Comparison of ENCODE assay signal across 8 cellular contexts in genomic region chr14:49896272-49896671, GRCh38. TPM values are rescaled to one million over a fixed set of nuclear protein-coding genes. Genes with fewer than 3 reads are reported as not detected.
DNase-seq lines count a peak whose midpoint lies in the region; ATAC-seq and TF ChIP-seq lines count a peak whose summit lies in the region.
"Not testable (repeated sequence)": the region's sequence is repeated elsewhere in the genome, so short reads cannot be mapped to it uniquely, and the experiment has no call there.

No MANE protein-coding gene starts in this region.

- H3K27ac Mint-ChIP-seq in activated naive CD8-positive, alpha-beta T cell treated with anti-CD3 and anti-CD28 coated beads for 36 hours: peak overlapping the region; percentile 98
- H3K27ac Mint-ChIP-seq in endodermal cell: not testable (repeated sequence)

- H3K4me2 ChIP-seq in BLaER1 treated with 17β-estradiol and CSF1 and Interleukin-3, amounts not matched to agents 10 nM and 100 nM: peak overlapping the region; percentile 78 to 98 (median 87)
- H3K4me2 ChIP-seq in SU-DHL-6 (ENCODE audit: low read depth, low read length, poor library complexity, severe bottlenecking): peak overlapping the region; percentile 99
- peak overlapping the region; percentile 81 for H3K4me2 ChIP-seq in osteoblast (ENCODE audit: insufficient read depth, low read length)

- H3K9me3 Mint-ChIP-seq in activated naive CD8-positive, alpha-beta T cell treated with anti-CD3 and anti-CD28 coated beads for 36 hours; endodermal cell: not testable (repeated sequence)

- not testable (repeated sequence) for DNase-seq in HL-60 (ENCODE audit: low read depth in 1 of 2, low spot score in 1 of 2); activated naive CD8-positive, alpha-beta T cell treated with anti-CD3 and anti-CD28 coated beads for 36 hours; endodermal cell; kidney epithelial cell (ENCODE audit: low read depth); osteoblast (ENCODE audit: insufficient read length, low spot score, missing footprints); thoracic aorta (ENCODE audit: low spot score)

- H3K4me1 Mint-ChIP-seq in activated naive CD8-positive, alpha-beta T cell treated with anti-CD3 and anti-CD28 coated beads for 36 hours: peaks cover 32% of the 10 kb centered on the region
- H3K4me1 Mint-ChIP-seq in endodermal cell: peaks cover 28% of the 10 kb centered on the region

- H3K36me3 Mint-ChIP-seq in activated naive CD8-positive, alpha-beta T cell treated with anti-CD3 and anti-CD28 coated beads for 36 hours: peaks cover 68% of the 10 kb centered on the region
- H3K36me3 Mint-ChIP-seq in endodermal cell (ENCODE audit: low read depth): peaks cover 14% of the 10 kb centered on the region

- H4K20me1 ChIP-seq in BLaER1 treated with 17β-estradiol and CSF1 and Interleukin-3, amounts not matched to agents 10 nM and 100 nM: peaks cover 44 to 74% (median 62%) of the 10 kb centered on the region in 11 experiments
- H4K20me1 ChIP-seq in SU-DHL-6 (ENCODE audit: low read depth, low read length) (peaks cover 24% of the 10 kb centered on the region), osteoblast (ENCODE audit: insufficient read depth, low read length) (peaks cover 26% of the 10 kb centered on the region)

- H3F3A ChIP-seq in SU-DHL-6 (ENCODE audit: insufficient read depth): peaks cover 69% of the 10 kb centered on the region

- H3K27me3 ChIP-seq in BLaER1 treated with 17β-estradiol and CSF1 and Interleukin-3, amounts not matched to agents 10 nM and 100 nM; HL-60 (ENCODE audit: insufficient read depth, poor library complexity, severe bottlenecking); SU-DHL-6 (ENCODE audit: low read length); endodermal cell (ENCODE audit: control insufficient read depth, insufficient read depth, low read length, poor library complexity, severe bottlenecking); kidney epithelial cell (ENCODE audit: control insufficient read depth, insufficient read depth, low read length); osteoblast (ENCODE audit: insufficient read depth, low read length); thoracic aorta (replicated peaks; ENCODE audit: insufficient read depth): not testable (repeated sequence)

- peak overlapping the region; percentile 97 for H3K4me3 Mint-ChIP-seq in activated naive CD8-positive, alpha-beta T cell treated with anti-CD3 and anti-CD28 coated beads for 36 hours
- H3K4me3 Mint-ChIP-seq in endodermal cell: peak overlapping the region; percentile 96

- peak overlapping the region in 9 of 11 experiments; percentile 3 to 100 (median 96); a peak in 13 of 22 replicates for H3K27ac ChIP-seq in BLaER1 treated with 17β-estradiol and CSF1 and Interleukin-3, amounts not matched to agents 10 nM and 100 nM
- H3K27ac ChIP-seq in HL-60 (replicated peaks); endodermal cell (ENCODE audit: low read depth, low read length); thoracic aorta: not testable (repeated sequence)
- H3K27ac ChIP-seq in SU-DHL-6 (ENCODE audit: low read depth, low read length) (peak overlapping the region; percentile 94), osteoblast (ENCODE audit: low read depth, low read length) (peak overlapping the region; percentile 65)

- peaks cover 66% of the 10 kb centered on the region for H3K79me2 ChIP-seq in SU-DHL-6 (ENCODE audit: insufficient read depth, low read length)
- H3K79me2 ChIP-seq in osteoblast (ENCODE audit: insufficient read depth, low read length): peaks cover 58% of the 10 kb centered on the region

- not testable (repeated sequence) for H3K9me3 ChIP-seq in BLaER1 treated with 17β-estradiol and CSF1 and Interleukin-3, amounts not matched to agents 10 nM and 100 nM (replicated peaks in 1 of 11); SU-DHL-6 (ENCODE audit: insufficient read depth, low read length); endodermal cell (ENCODE audit: control insufficient read depth, low read length); osteoblast (ENCODE audit: low read depth, low read length); thoracic aorta

- not testable (repeated sequence) for H3K27me3 Mint-ChIP-seq in activated naive CD8-positive, alpha-beta T cell treated with anti-CD3 and anti-CD28 coated beads for 36 hours; endodermal cell (ENCODE audit: insufficient read depth)

- TF ChIP-seq CTCF in HL-60 (IDR thresholded peaks at IDR 0.05; ENCODE audit: insufficient read depth, low read length); SU-DHL-6 (IDR thresholded peaks at IDR 0.05; ENCODE audit: insufficient read depth, low read length, poor library complexity, severe bottlenecking); endodermal cell (conservative IDR thresholded peaks at IDR 0.05); kidney epithelial cell (IDR thresholded peaks at IDR 0.05; ENCODE audit: insufficient read depth, low read length, poor library complexity, severe bottlenecking); osteoblast (IDR thresholded peaks at IDR 0.05; ENCODE audit: extremely low read depth, low read depth, low read length); thoracic aorta (IDR thresholded peaks at IDR 0.05): not testable (repeated sequence)

- H3K4me3 ChIP-seq in BLaER1 treated with 17β-estradiol and CSF1 and Interleukin-3, amounts not matched to agents 10 nM and 100 nM: peak overlapping the region; percentile 79 to 99 (median 94)
- H3K4me3 ChIP-seq in HL-60 (replicated peaks; ENCODE audit: insufficient read depth, low read length): peak overlapping the region; percentile 80
- H3K4me3 ChIP-seq in SU-DHL-6 (ENCODE audit: insufficient read depth, low read length, poor library complexity, severe bottlenecking): peak overlapping the region; percentile 95
- H3K4me3 ChIP-seq in endodermal cell (ENCODE audit: low read length): peak overlapping the region; percentile 97
- peak overlapping the region; percentile 94 for H3K4me3 ChIP-seq in kidney epithelial cell (ENCODE audit: low read depth, low read length)
- H3K4me3 ChIP-seq in osteoblast (ENCODE audit: insufficient read depth, low read length): peak overlapping the region; percentile 95
- H3K4me3 ChIP-seq in thoracic aorta: peak overlapping the region; percentile 86

- not testable (repeated sequence) for H3K9me2 ChIP-seq in SU-DHL-6 (replicated peaks; ENCODE audit: insufficient read depth, low read length)

- H3K9ac ChIP-seq in BLaER1 treated with 17β-estradiol and CSF1 and Interleukin-3, amounts not matched to agents 10 nM and 100 nM: peak overlapping the region; percentile 97 to 100 (median 99); a peak in 20 of 22 replicates
- H3K9ac ChIP-seq in SU-DHL-6 (ENCODE audit: low read length): peak overlapping the region; percentile 100
- not testable (repeated sequence) for H3K9ac ChIP-seq in endodermal cell (ENCODE audit: extremely low read depth, low read length, poor library complexity, severe bottlenecking)

- peaks cover 23 to 50% (median 39%) of the 10 kb centered on the region in 10 experiments for H3K4me1 ChIP-seq in BLaER1 treated with 17β-estradiol and CSF1 and Interleukin-3, amounts not matched to agents 10 nM and 100 nM
- H3K4me1 ChIP-seq in endodermal cell (ENCODE audit: control insufficient read depth, insufficient read depth, low read length): not testable (repeated sequence)
- H3K4me1 ChIP-seq in osteoblast (ENCODE audit: insufficient read depth, low read length) (peaks cover 24% of the 10 kb centered on the region), thoracic aorta (ENCODE audit: control insufficient read depth in 1 of 2, low read depth in 2 of 2) (peaks cover 38 to 57% of the 10 kb centered on the region in 2 donors)

- not testable (repeated sequence) for ATAC-seq in thoracic aorta (ENCODE audit: insufficient number of reproducible peaks, low FRiP score, low read depth)

- H2AFZ ChIP-seq in SU-DHL-6 (ENCODE audit: low read depth, low read length, severe bottlenecking); osteoblast (ENCODE audit: low read length): not testable (repeated sequence)

- peaks cover 23 to 64% (median 40%) of the 10 kb centered on the region in 11 experiments; a peak in 21 of 22 replicates for H3K36me3 ChIP-seq in BLaER1 treated with 17β-estradiol and CSF1 and Interleukin-3, amounts not matched to agents 10 nM and 100 nM
- H3K36me3 ChIP-seq in SU-DHL-6 (ENCODE audit: low read length) (peaks cover 45% of the 10 kb centered on the region), endodermal cell (ENCODE audit: control insufficient read depth, insufficient read depth, low read length) (peaks cover 23% of the 10 kb centered on the region), osteoblast (ENCODE audit: insufficient read depth, low read length) (peaks cover 23% of the 10 kb centered on the region)
- H3K36me3 ChIP-seq in kidney epithelial cell (ENCODE audit: control insufficient read depth, insufficient read depth, low read length); thoracic aorta: not testable (repeated sequence)

RNA-seq across cellular contexts. Expression of gene ARF6, which starts 3.4 kb away (rescaled TPM):
- total RNA-seq in activated naive CD8-positive, alpha-beta T cell treated with anti-CD3 and anti-CD28 coated beads for 36 hours: 100 to 1,000 TPM; 134 to 135 TPM
- total RNA-seq in endodermal cell (10 to 100 TPM; 45.2 to 46.7 TPM), kidney epithelial cell (69.6 and 76.3 TPM in 2 replicates), osteoblast (58.6 and 63.9 TPM in 2 replicates), thoracic aorta (10 to 100 TPM; 33.7 to 67.2 TPM)
- polyA plus RNA-seq in endodermal cell (2013, experiment 1 of 2): 33.8 TPM
- polyA plus RNA-seq in endodermal cell (2013, experiment 2 of 2): 35.7 TPM

RNA-seq across cellular contexts. Expression of gene NEMF, which starts 43.7 kb away (rescaled TPM):
- 10 to 100 TPM; 53.7 to 64.6 TPM for total RNA-seq in activated naive CD8-positive, alpha-beta T cell treated with anti-CD3 and anti-CD28 coated beads for 36 hours
- total RNA-seq in endodermal cell (10 to 100 TPM; 75.1 to 82.6 TPM), kidney epithelial cell (34.3 and 61.5 TPM in 2 replicates), osteoblast (51.3 and 54.3 TPM in 2 replicates), thoracic aorta (100 to 1,000 TPM in 1 of 2 donors, 10 to 100 TPM in 1; 49.5 to 126 TPM)
- 55.0 TPM for polyA plus RNA-seq in endodermal cell (2013, experiment 1 of 2)
- 53.5 TPM for polyA plus RNA-seq in endodermal cell (2013, experiment 2 of 2)
